Comparison of ENCODE assay signal across 1 cellular context in genomic region chr6:133959667-133960368, GRCh38.
TF ChIP-seq lines count a peak whose summit lies in the region.

No MANE protein-coding gene starts in this region.

TF ChIP-seq in K562, 482 proteins besides CTCF, POLR2A, EP300 and RAD21 (continued from another document):
- no peak for TF ChIP-seq ZNF280B (CRISPR knock-in tag; IDR thresholded peaks at IDR 0.05)
